8 cellular contexts compared by ENCODE assay signal in the genomic region with DNA sequence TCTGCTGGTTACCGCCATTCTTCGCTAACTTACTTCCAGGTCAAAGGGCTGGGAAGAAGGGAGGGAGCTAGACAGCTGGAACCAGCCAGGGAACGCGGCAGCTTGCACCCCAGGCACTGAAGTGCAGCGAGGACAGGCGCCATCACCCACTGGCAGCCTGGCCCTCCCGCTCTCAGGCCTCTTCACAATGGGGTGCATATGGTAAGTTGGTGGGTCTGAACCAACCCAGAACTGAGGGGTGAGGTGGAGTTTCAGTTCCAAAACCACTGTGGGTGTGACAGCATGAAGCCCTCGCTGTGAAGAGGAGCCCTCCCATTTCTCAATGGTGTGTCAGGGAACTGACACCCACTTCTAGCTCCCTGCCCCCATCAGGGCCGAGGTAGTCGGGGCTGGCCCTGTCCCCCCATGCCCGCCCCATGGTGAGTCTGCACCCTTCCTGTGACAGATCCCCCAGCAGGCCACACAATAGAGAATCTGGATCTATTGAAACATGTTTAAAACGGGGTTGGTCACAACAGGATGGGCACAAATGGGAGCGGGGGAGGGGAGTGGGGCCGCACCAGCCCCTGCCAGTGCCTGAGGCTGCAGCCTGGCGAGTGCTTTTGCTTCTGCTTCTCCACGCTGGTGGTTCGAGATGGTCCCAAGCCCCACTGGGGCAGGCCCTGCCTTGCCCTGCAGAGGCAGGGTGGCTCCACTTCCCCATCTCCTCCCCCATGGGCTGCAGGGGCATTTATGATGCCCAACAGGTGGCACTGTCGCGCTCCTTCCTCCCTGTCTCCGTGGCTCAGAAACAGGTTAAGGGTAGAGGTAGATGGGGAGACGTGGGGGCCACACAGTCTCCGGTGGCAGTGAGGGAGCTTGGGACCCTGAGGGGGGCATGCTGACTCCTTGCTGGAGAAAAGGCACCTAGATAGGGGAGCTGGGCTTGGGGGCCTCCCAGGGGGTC. TPM values are rescaled to one million over a fixed set of nuclear protein-coding genes. Genes with fewer than 3 reads are reported as not detected.
A peak's percentile ranks its signal among the peaks of the same experiment; 100 is the strongest.
DNase-seq lines count a peak whose midpoint lies in the region; ATAC-seq and TF ChIP-seq lines count a peak whose summit lies in the region.

No MANE protein-coding gene starts in this region.

- peak in 1 of 2 donors; percentile 5 for TF ChIP-seq EP300 in tibial nerve (IDR thresholded peaks at IDR 0.05)

- intact Hi-C loops in natural killer cell (cut with micrococcal nuclease) = loop anchor here (1.0 to 5.0 kb wide), 7 partner anchors 13 to 145 kb away; partner anchors contain the start of genes CCDC47, DCAF7, FTSJ3 and MAP3K3

- H3K36me3 ChIP-seq in GM23248 (ENCODE audit: low read depth) (no peaks in the 10 kb centered on the region), tibial nerve (peaks cover 0 to 34% (median 14%) of the 10 kb centered on the region in 3 donors)

- H3K36me3 Mint-ChIP-seq in natural killer cell = no peaks in the 10 kb centered on the region

- H3K27me3 ChIP-seq in GM23248 (replicated peaks; ENCODE audit: insufficient read depth) = no peaks in the 10 kb centered on the region
- no peaks in the 10 kb centered on the region for H3K27me3 ChIP-seq in tibial nerve

- H3K9me3 ChIP-seq in GM23248 (ENCODE audit: low read depth) = no peaks in the 10 kb centered on the region
- no peaks in the 10 kb centered on the region for H3K9me3 ChIP-seq in tibial nerve

- TF ChIP-seq POLR2A in tibial nerve (IDR thresholded peaks at IDR 0.05) = no peak

- H3K9ac ChIP-seq in GM23248 = no peak overlapping the region

- H4K20me1 ChIP-seq in GM23248 (ENCODE audit: insufficient read depth) = no peaks in the 10 kb centered on the region

- H3K79me2 ChIP-seq in GM23248 (ENCODE audit: insufficient read depth) = no peaks in the 10 kb centered on the region

- no peak overlapping the region for H3K27ac ChIP-seq in GM23248
- H3K27ac ChIP-seq in tibial nerve = peak overlapping the region in 3 of 4 donors; percentile 85 to 97 (median 90)

- DNase-seq in GM23248 (peak; percentile 61), NCI-H460 (ENCODE audit: extremely low read depth, low read depth) (peak; percentile 36), natural killer cell (peak; percentile 79), tibial nerve (ENCODE audit: low spot score in 2 of 2) (no peak), epidermal melanocyte (ENCODE audit: insufficient read length, low spot score) (no peak)
- peak; percentile 75 to 76 for DNase-seq in activated CD4-positive, alpha-beta T cell treated with anti-CD3 and anti-CD28 coated beads, Interleukin-2, amount 50 U/mL, for 4 hours
- DNase-seq in effector CD8-positive, alpha-beta T cell (lab: John Stamatoyannopoulos, UW) = peak; percentile 79

- in situ Hi-C loops in GM23248 (cut with MboI) = no loop called here

- no peak overlapping the region for H2AFZ ChIP-seq in GM23248

- peak overlapping the region; percentile 91 to 97 for H3K27ac Mint-ChIP-seq in natural killer cell

- peak overlapping the region; percentile 96 for H3K4me3 Mint-ChIP-seq in natural killer cell

- no peak overlapping the region for H3K4me2 ChIP-seq in GM23248 (ENCODE audit: unreplicated experiment)

- ATAC-seq in natural killer cell = peak; percentile 28 to 59 (median 32)

- WGBS in GM23248 (ENCODE audit: low coverage in 1 of 2, low lambda C conversion rate in 2 of 2, missing lambda C conversion rate in 2 of 2), 2 experiments = 77 to 83% methylated on average over 19 to 22 of the region's 22 CpGs
- 54 to 56% methylated on average over 19 to 22 of the region's 22 CpGs for WGBS in tibial nerve, 2 donors

- no peaks in the 10 kb centered on the region for H3K9me2 ChIP-seq in GM23248 (ENCODE audit: insufficient read depth)

- H3K4me3 ChIP-seq in GM08714 (ENCODE audit: low read length) (peak overlapping the region; percentile 88; the same call in 1 of the 2 replicates), GM23248 (no peak overlapping the region), tibial nerve (peak overlapping the region in 2 of 4 donors; percentile 68 to 84)

- 0 out of 2 replicates have a peak, but pooled peaks cover 4% of the 10 kb centered on the region for H3K4me1 ChIP-seq in GM23248 (ENCODE audit: insufficient read depth)
- H3K4me1 ChIP-seq in tibial nerve = peaks cover 0 to 77% (median 35%) of the 10 kb centered on the region in 4 donors

- H3K4me1 Mint-ChIP-seq in natural killer cell = peaks cover 63 to 70% of the 10 kb centered on the region in 2 donors

- peak; percentile 76 for TF ChIP-seq CTCF in natural killer cell (IDR thresholded peaks at IDR 0.05)
- peak in 4 of 5 experiments; percentile 28 to 54 (median 38) for TF ChIP-seq CTCF in tibial nerve (IDR thresholded peaks at IDR 0.05)

- peaks cover 16% of the 10 kb centered on the region; the same call in 1 of the 2 replicates for H3F3A ChIP-seq in GM23248 (ENCODE audit: insufficient read depth)

- no peaks in the 10 kb centered on the region for H3K27me3 Mint-ChIP-seq in natural killer cell (ENCODE audit: low read depth in 2 of 2)

- no peaks in the 10 kb centered on the region for H3K9me3 Mint-ChIP-seq in natural killer cell

RNA-seq across cellular contexts. Expression of gene LIMD2, which starts 2.3 kb away (rescaled TPM):
- total RNA-seq in GM23248 (2014; rRNA removed; shearing (Covaris generic)) = 9.1 and 14.0 TPM in 2 replicates
- 13.6 and 15.8 TPM in 2 replicates for polyA plus RNA-seq in GM23248 (2016; fragmentation: Nextera tagmentation; extraction: Ambion mirVana)
- total RNA-seq in NCI-H460 (2014; rRNA removed; shearing (Covaris generic)) = 1.1 and 2.0 TPM in 2 replicates
- 10.1 and 18.9 TPM in 2 replicates for polyA plus RNA-seq in NCI-H460 (2014; cell fraction: nucleus; rRNA removed)
- total RNA-seq in natural killer cell (100 to 1,000 TPM; 513 to 546 (median 524) TPM), tibial nerve (10 to 100 TPM in 3 of 4 donors, 1 to 10 TPM in 1; 7.5 to 40.2 (median 25.2) TPM)

RNA-seq across cellular contexts. Expression of gene STRADA, which starts 44.0 kb away (rescaled TPM):
- total RNA-seq in GM23248 (2014; rRNA removed; shearing (Covaris generic)) = 13.9 and 15.7 TPM in 2 replicates
- polyA plus RNA-seq in GM23248 (2016; fragmentation: Nextera tagmentation; extraction: Ambion mirVana) = 21.6 and 22.3 TPM in 2 replicates
- 21.2 and 28.9 TPM in 2 replicates for total RNA-seq in NCI-H460 (2014; rRNA removed; shearing (Covaris generic))
- polyA plus RNA-seq in NCI-H460 (2014; cell fraction: nucleus; rRNA removed) = 63.4 and 72.6 TPM in 2 replicates
- total RNA-seq in natural killer cell (10 to 100 TPM; 72.6 to 83.1 (median 78.2) TPM), tibial nerve (10 to 100 TPM; 38.0 to 45.8 (median 43.2) TPM)

Comparison
In these comparisons a context has a peak if more than half of its experiments do, and no peak if none do; other contexts are left out.
1. DNase-seq: peak in GM23248 (single experiment), NCI-H460 (single experiment), activated CD4-positive, alpha-beta T cell treated with anti-CD3 and anti-CD28 coated beads, Interleukin-2, amount 50 U/mL, for 4 hours (2 of 2), effector CD8-positive, alpha-beta T cell (single experiment) and natural killer cell (single experiment); none in tibial nerve (0 of 2) and epidermal melanocyte (single experiment).
2. RNA of gene LIMD2, which starts 2.3 kb away (total RNA-seq): 513 to 546 TPM in natural killer cell; 7.5 to 40.2 TPM in tibial nerve, 9.1 to 14.0 TPM in GM23248 and 1.1 to 2.0 TPM in NCI-H460; every median in the first group is over 10 times any median in the second.